1 cellular context compared by ENCODE assay signal in genomic region chr20:346640-347316, GRCh38.
TF ChIP-seq lines count a peak whose summit lies in the region.

TSS of gene NRSN2 (plus strand) at chr20:347111. CDS start at chr20:349644, 2,533 bp downstream.

TF ChIP-seq in K562, 482 proteins besides CTCF, POLR2A, EP300 and RAD21 (continued from another document):
- TF ChIP-seq ARID4B (CRISPR knock-in tag; IDR thresholded peaks at IDR 0.05) (0 out of 2 replicates have a peak, but pooled peaks have one; percentile 31), E2F6 (IDR thresholded peaks at IDR 0.05; ENCODE audit: borderline replicate concordance in 1 of 2, extremely low read depth in 1 of 2, insufficient read depth in 1 of 2, insufficient read length in 1 of 2, low read depth in 1 of 2, low read length in 1 of 2, poor library complexity in 1 of 2, severe bottlenecking in 1 of 2) (peak in 1 of 2 experiments; percentile 59), PKNOX1 (IDR thresholded peaks at IDR 0.05) (no peak), TAF1 (IDR thresholded peaks at IDR 0.05; ENCODE audit: control insufficient read depth, extremely low read depth, insufficient read depth, low read length, severe bottlenecking) (peak; percentile 26)
